ENCODE assay signal across 23 cellular contexts in the genomic region with DNA sequence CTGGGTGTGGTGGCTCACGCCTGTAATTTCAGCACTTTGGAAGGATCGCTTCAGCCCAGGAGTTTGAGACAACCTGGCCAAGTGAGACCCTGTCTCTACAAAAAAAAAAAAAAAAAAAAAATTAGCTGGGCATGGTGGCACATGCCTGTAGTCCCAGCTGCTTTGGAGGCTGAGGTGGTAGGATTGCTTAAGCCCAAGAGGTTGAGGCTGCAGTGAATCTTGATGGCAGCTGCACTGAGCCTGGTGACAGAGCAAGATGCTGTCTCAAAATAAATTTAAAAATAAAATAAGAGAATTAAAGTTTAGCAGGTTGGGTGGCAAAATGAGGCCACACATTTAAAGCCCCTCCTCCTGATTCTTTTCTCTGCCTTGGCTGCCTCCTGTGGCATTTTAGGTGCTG. TPM values are rescaled to one million over a fixed set of nuclear protein-coding genes. Genes with fewer than 3 reads are reported as not detected.
A peak's percentile ranks its signal among the peaks of the same experiment; 100 is the strongest.
DNase-seq lines count a peak whose midpoint lies in the region; ATAC-seq, FAIRE-seq and TF ChIP-seq lines count a peak whose summit lies in the region.
"Had no signal": no experiment of that assay in that cellular context is flagged by ENCODE, and none has a peak within 500 bp of the region (broad histone marks: within the 10 kb centered on the region; RNA-seq: fewer than 3 reads in every experiment).

No MANE protein-coding gene starts in this region.

- H3K36me3 ChIP-seq in liver (ENCODE audit: control insufficient read depth in 4 of 4, insufficient read depth in 3 of 4, low read depth in 1 of 4, low read length in 3 of 4): peaks cover 3 to 38% (median 27%) of the 10 kb centered on the region in 4 donors
- peaks cover 19 to 61% of the 10 kb centered on the region in 2 experiments for H3K36me3 ChIP-seq in HepG2 (replicated peaks in 1 of 2; ENCODE audit: control insufficient read depth in 1 of 2, insufficient read depth in 2 of 2, low read length in 2 of 2)
- H3K36me3 ChIP-seq in skeletal muscle satellite cell (ENCODE audit: insufficient read depth, low read length): peaks cover 16% of the 10 kb centered on the region
- H3K36me3 ChIP-seq: breast epithelium had no signal

- H3K27me3 ChIP-seq in liver (ENCODE audit: control insufficient read depth in 4 of 4, insufficient read depth in 4 of 4, low read length in 3 of 4) (no peaks in the 10 kb centered on the region), HepG2 (ENCODE audit: control insufficient read depth in 1 of 2, insufficient read depth in 2 of 2, low read length in 2 of 2) (no peaks in the 10 kb centered on the region), layer of hippocampus (ENCODE audit: control insufficient read depth, insufficient read depth, low read length) (no peaks in the 10 kb centered on the region), skeletal muscle satellite cell (ENCODE audit: control insufficient read depth, insufficient read depth, low read length) (no peaks in the 10 kb centered on the region)
- H3K27me3 ChIP-seq: breast epithelium, Peyer's patch had no signal

- H3K27ac ChIP-seq in liver (ENCODE audit: low read depth in 1 of 2, low read length in 2 of 2) (peak overlapping the region; percentile 31 to 62), HepG2 (ENCODE audit: extremely low read length, insufficient read depth, low read length) (no peak overlapping the region), layer of hippocampus (ENCODE audit: low read depth, low read length) (peak overlapping the region; percentile 6)

- H2AFZ ChIP-seq in HepG2 (ENCODE audit: low read length): no peak overlapping the region

- TF ChIP-seq EP300 in HepG2 (IDR thresholded peaks at IDR 0.05; ENCODE audit: low read depth in 2 of 2, low read length in 2 of 2) (no peak), HepG2 (CRISPR knock-in tag; IDR thresholded peaks at IDR 0.05; ENCODE audit: borderline replicate concordance) (no peak)

- H3K4me3 ChIP-seq in liver (ENCODE audit: low read depth in 1 of 3, low read length in 3 of 3) (no peak overlapping the region), HepG2 (replicated peaks in 1 of 3; ENCODE audit: insufficient read depth in 1 of 3, low read depth in 2 of 3, low read length in 3 of 3) (no peak overlapping the region), skeletal muscle satellite cell (ENCODE audit: low read length) (no peak overlapping the region)
- H3K4me3 ChIP-seq: breast epithelium, Peyer's patch had no signal

- TF ChIP-seq POLR2A in HepG2 (IDR thresholded peaks at IDR 0.05; ENCODE audit: insufficient read depth in 1 of 2, low read depth in 2 of 2, low read length in 2 of 2): no peak

- intact Hi-C loops in HepG2 (cut with micrococcal nuclease; ENCODE audit: unreplicated experiment): no loop called here

- DNase-seq in HepG2 (ENCODE audit: low spot score): no peak
- DNase-seq in C1 segment of cervical spinal cord (lab: John Stamatoyannopoulos, UW): no peak
- no peak for DNase-seq in NCI-H2171 (lab: John Stamatoyannopoulos, UW)
- DNase-seq in Kasumi-1 (lab: John Stamatoyannopoulos, UW): no peak
- DNase-seq in hippocampal formation (lab: John Stamatoyannopoulos, UW): no peak
- DNase-seq: ACHN; activated T-cell treated with anti-CD3 and anti-CD28 coated beads, Interleukin-2, amount 50 U/mL, for 1 hour; CD8-positive, alpha-beta T cell; DMS79; hypothalamus; KG1; kidney; NCI-H1092; NCI-H2171 treated with DMSO at 0.1 percent for 48 hours; nucleus accumbens; Peyer's patch had no signal

- no peaks in the 10 kb centered on the region for H3K4me1 ChIP-seq in liver (ENCODE audit: control insufficient read depth in 4 of 4, insufficient read depth in 4 of 4, low read length in 3 of 4)
- no peaks in the 10 kb centered on the region for H3K4me1 ChIP-seq in HepG2 (ENCODE audit: insufficient read depth, low read length)
- H3K4me1 ChIP-seq in skeletal muscle satellite cell (ENCODE audit: control insufficient read depth, insufficient read depth, low read length): peaks cover 29% of the 10 kb centered on the region
- H3K4me1 ChIP-seq: breast epithelium had no signal

- H4K20me1 ChIP-seq in HepG2 (ENCODE audit: insufficient read depth, low read length): no peaks in the 10 kb centered on the region

- TF ChIP-seq CTCF in liver (IDR thresholded peaks at IDR 0.05; ENCODE audit: low read depth, low read length, missing input control) (no peak), HepG2 (CRISPR knock-in tag; IDR thresholded peaks at IDR 0.05) (no peak)

- FAIRE-seq in HepG2 (lab: Jason Lieb, UNC): no peak
- FAIRE-seq: H54, kidney, TTC549 had no signal

- TF ChIP-seq RAD21 in liver (IDR thresholded peaks at IDR 0.05): no peak
- no peak for TF ChIP-seq RAD21 in HepG2 (CRISPR knock-in tag; IDR thresholded peaks at IDR 0.05)

- H3K79me2 ChIP-seq in HepG2 (ENCODE audit: insufficient read depth, low read length): no peaks in the 10 kb centered on the region

- no peak for ATAC-seq in HepG2
- ATAC-seq: CD8-positive, alpha-beta T cell had no signal

- H3K4me2 ChIP-seq in HepG2 (ENCODE audit: low read depth, low read length): no peak overlapping the region
- no peak overlapping the region for H3K4me2 ChIP-seq in skeletal muscle satellite cell (ENCODE audit: low read length)

- POLR2A ChIA-PET in HepG2 (lab: Yijun Ruan, JAX): no interaction called here

- BruUV-seq in HepG2 (replicated peaks; lab: Mats Ljungman, UMichigan): no TSS peak

- no peak overlapping the region for H3K9ac ChIP-seq in liver (ENCODE audit: low read depth in 1 of 2, low read length in 2 of 2)
- no peak overlapping the region for H3K9ac ChIP-seq in HepG2 (ENCODE audit: insufficient read depth, low read depth, low read length)
- H3K9ac ChIP-seq in skeletal muscle satellite cell (ENCODE audit: low read depth, low read length): peak overlapping the region; percentile 19

- in situ Hi-C loops in HepG2 (cut with HindIII; ENCODE audit: extremely low pct_ligation_motif_present, low pct_unique_long_range_greater_than_20kb): no loop called here

- H3K9me3 ChIP-seq in liver (ENCODE audit: control insufficient read depth in 4 of 4, low read length in 3 of 4) (no peaks in the 10 kb centered on the region), HepG2 (ENCODE audit: low read length) (no peaks in the 10 kb centered on the region), skeletal muscle satellite cell (replicated peaks; ENCODE audit: low read length) (no peaks in the 10 kb centered on the region)
- H3K9me3 ChIP-seq: breast epithelium, Peyer's patch had no signal

- WGBS in liver: 94% methylated on average over 2 of the region's 2 CpGs
- 96% methylated on average over 2 of the region's 2 CpGs for WGBS in HepG2 (ENCODE audit: low lambda C conversion rate)

- CTCF ChIA-PET in HepG2 (lab: Yijun Ruan, JAX; ENCODE audit: low intra/inter-chr PET ratio, low total read pairs): no interaction called here

RNA-seq across cellular contexts. Expression of gene HTT, which starts 47.1 kb away (rescaled TPM):
- total RNA-seq in liver (10 to 100 TPM; 23.5 to 39.8 TPM), HepG2 (2016; rRNA removed; fragmentation: Illumina TruSeq; extraction: Trizol) (19.5 and 34.3 TPM in 2 replicates)
- polyA plus RNA-seq in liver (1 to 10 TPM; 8.6 to 9.3 TPM), HepG2 (2011; rRNA removed) (17.5 and 21.0 TPM in 2 replicates)
- 8.9 and 9.0 TPM in 2 replicates for total RNA-seq in HepG2 (2016; cell fraction: cytosol; rRNA removed; fragmentation: Illumina TruSeq; extraction: Trizol; ENCODE audit: low read depth)
- 19.6 and 34.7 TPM in 2 replicates for total RNA-seq in HepG2 (2016; cell fraction: insoluble cytoplasmic fraction; rRNA removed; fragmentation: Illumina TruSeq; extraction: Trizol)
- 12.0 and 13.5 TPM in 2 replicates for total RNA-seq in HepG2 (2016; cell fraction: membrane; rRNA removed; fragmentation: Illumina TruSeq; extraction: Trizol)
- total RNA-seq in HepG2 (2016; cell fraction: nucleus; rRNA removed; fragmentation: Illumina TruSeq; extraction: Trizol): 44.5 and 53.3 TPM in 2 replicates
- polyA plus RNA-seq in HepG2 (2011; cell fraction: cytosol; rRNA removed): 8.1 and 12.3 TPM in 2 replicates
- polyA plus RNA-seq in HepG2 (2011; cell fraction: nucleus; rRNA removed): 77.2 and 88.2 TPM in 2 replicates
- polyA plus RNA-seq in HepG2 (2012): 19.2 and 21.9 TPM in 2 replicates
- 0.76 and 0.89 TPM in 2 replicates for polyA plus RNA-seq in HepG2 (2016; cell fraction: cytosol; fragmentation: Illumina TruSeq; extraction: Trizol; ENCODE audit: low read depth)
- 11.2 and 16.6 TPM in 2 replicates for polyA plus RNA-seq in HepG2 (2016; cell fraction: insoluble cytoplasmic fraction; fragmentation: Illumina TruSeq; extraction: Trizol; ENCODE audit: low read depth)
- 1.9 and 2.0 TPM in 2 replicates for polyA plus RNA-seq in HepG2 (2016; cell fraction: membrane; fragmentation: Illumina TruSeq; extraction: Trizol; ENCODE audit: low read depth)
- polyA plus RNA-seq in HepG2 (2016; cell fraction: nucleus; fragmentation: Illumina TruSeq; extraction: Trizol; ENCODE audit: insufficient read depth, low read depth): 51.6 and 58.9 TPM in 2 replicates
- polyA minus RNA-seq in HepG2 (2011; rRNA and poly(A)+ RNA removed; ENCODE audit: low replicate concordance): 75.1 and 127 TPM in 2 replicates
- polyA minus RNA-seq in HepG2 (2011; cell fraction: cytosol; rRNA and poly(A)+ RNA removed): 57.9 and 59.9 TPM in 2 replicates
- polyA minus RNA-seq in HepG2 (2011; cell fraction: nucleus; rRNA and poly(A)+ RNA removed): 131 and 135 TPM in 2 replicates
- total RNA-seq in skeletal muscle satellite cell (2012; rRNA removed): 27.7 and 59.6 TPM in 2 replicates

RNA-seq across cellular contexts. Expression of gene HTT-AS, which starts 47.3 kb away (rescaled TPM):
- total RNA-seq in liver: not detected
- polyA plus RNA-seq in liver: not detected
- total RNA-seq in HepG2 (2016; rRNA removed; fragmentation: Illumina TruSeq; extraction: Trizol): not detected in 2 replicates
- not detected in 2 replicates for total RNA-seq in HepG2 (2016; cell fraction: cytosol; rRNA removed; fragmentation: Illumina TruSeq; extraction: Trizol; ENCODE audit: low read depth)
- total RNA-seq in HepG2 (2016; cell fraction: insoluble cytoplasmic fraction; rRNA removed; fragmentation: Illumina TruSeq; extraction: Trizol): not detected in 2 replicates
- total RNA-seq in HepG2 (2016; cell fraction: membrane; rRNA removed; fragmentation: Illumina TruSeq; extraction: Trizol): not detected in 2 replicates
- total RNA-seq in HepG2 (2016; cell fraction: nucleus; rRNA removed; fragmentation: Illumina TruSeq; extraction: Trizol): not detected in 2 replicates
- not detected in 2 replicates for polyA plus RNA-seq in HepG2 (2011; rRNA removed)
- not detected in 2 replicates for polyA plus RNA-seq in HepG2 (2011; cell fraction: cytosol; rRNA removed)
- polyA plus RNA-seq in HepG2 (2011; cell fraction: nucleus; rRNA removed): not detected in 2 replicates
- not detected in 2 replicates for polyA plus RNA-seq in HepG2 (2012)
- not detected in 2 replicates for polyA plus RNA-seq in HepG2 (2016; cell fraction: cytosol; fragmentation: Illumina TruSeq; extraction: Trizol; ENCODE audit: low read depth)
- not detected in 2 replicates for polyA plus RNA-seq in HepG2 (2016; cell fraction: insoluble cytoplasmic fraction; fragmentation: Illumina TruSeq; extraction: Trizol; ENCODE audit: low read depth)
- polyA plus RNA-seq in HepG2 (2016; cell fraction: membrane; fragmentation: Illumina TruSeq; extraction: Trizol; ENCODE audit: low read depth): not detected in 2 replicates
- polyA plus RNA-seq in HepG2 (2016; cell fraction: nucleus; fragmentation: Illumina TruSeq; extraction: Trizol; ENCODE audit: insufficient read depth, low read depth): not detected in 2 replicates
- not detected in 2 replicates for polyA minus RNA-seq in HepG2 (2011; rRNA and poly(A)+ RNA removed; ENCODE audit: low replicate concordance)
- polyA minus RNA-seq in HepG2 (2011; cell fraction: cytosol; rRNA and poly(A)+ RNA removed): not detected in 2 replicates
- polyA minus RNA-seq in HepG2 (2011; cell fraction: nucleus; rRNA and poly(A)+ RNA removed): not detected in 2 replicates
- total RNA-seq in skeletal muscle satellite cell (2012; rRNA removed): not detected in 2 replicates
- total RNA-seq: breast epithelium; CD8-positive, alpha-beta T cell; kidney; mononuclear cell; Peyer's patch had no signal
